9 cellular contexts compared by ENCODE assay signal in the genomic region with DNA sequence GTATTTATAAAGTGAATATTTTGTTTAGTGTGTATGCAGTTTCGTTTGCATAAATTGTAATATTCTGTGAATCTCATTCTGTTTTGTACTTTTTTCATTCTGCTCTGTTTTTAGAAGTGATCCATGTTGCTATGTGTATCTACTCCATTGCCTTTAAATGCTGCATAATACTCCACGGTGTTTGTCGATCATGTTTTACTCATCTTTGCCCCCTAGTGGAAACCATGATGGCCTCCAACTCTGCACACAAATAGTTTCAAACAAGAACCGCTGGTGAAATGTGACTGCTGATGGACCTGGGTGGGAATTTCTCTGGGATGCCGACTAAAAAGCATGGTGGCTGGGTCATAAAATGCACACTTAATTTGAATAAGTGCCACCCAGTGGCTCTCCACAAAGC. TPM values are rescaled to one million over a fixed set of nuclear protein-coding genes. Genes with fewer than 3 reads are reported as not detected.
A peak's percentile ranks its signal among the peaks of the same experiment; 100 is the strongest.
DNase-seq lines count a peak whose midpoint lies in the region; TF ChIP-seq lines count a peak whose summit lies in the region.
"Had no signal": no experiment of that assay in that cellular context is flagged by ENCODE, and none has a peak within 500 bp of the region (broad histone marks: within the 10 kb centered on the region; RNA-seq: fewer than 3 reads in every experiment).

No MANE protein-coding gene starts in this region.

- H3K27ac ChIP-seq in breast epithelium (no peak overlapping the region), smooth muscle cell (ENCODE audit: low read depth) (no peak overlapping the region)
- H3K27ac ChIP-seq: parathyroid adenoma had no signal

- H3K4me2 ChIP-seq in smooth muscle cell: no peak overlapping the region

- H3K27me3 Mint-ChIP-seq in MCF 10A (ENCODE audit: insufficient read depth, unreplicated experiment): peaks cover 86% of the 10 kb centered on the region

- no peaks in the 10 kb centered on the region for H4K20me1 ChIP-seq in smooth muscle cell (ENCODE audit: low read depth)

- intact Hi-C loops in MCF 10A (cut with micrococcal nuclease): loop anchor here (1.0 to 5.0 kb wide), 3 partner anchors 68 to 464 kb away; no protein-coding TSS in a partner anchor
- intact Hi-C loops in breast epithelium (cut with DNase I; ENCODE audit: low total_unique reads): no loop called here

- H2AFZ ChIP-seq in smooth muscle cell (ENCODE audit: low read depth): no peak overlapping the region
- H2AFZ ChIP-seq: parathyroid adenoma had no signal

- CTCF ChIA-PET in MCF 10A (lab: Yijun Ruan, JAX): interaction anchor here (0.7 kb wide), 1 partner anchor 97 kb away, joined by 3 read pairs; no protein-coding TSS in a partner anchor

- no peaks in the 10 kb centered on the region for H3K36me3 ChIP-seq in breast epithelium
- H3K36me3 ChIP-seq in smooth muscle cell (ENCODE audit: low read depth): no peaks in the 10 kb centered on the region

- H3K4me1 Mint-ChIP-seq in MCF 10A (ENCODE audit: insufficient read depth, unreplicated experiment): no peaks in the 10 kb centered on the region

- no peak overlapping the region for H3K9ac ChIP-seq in smooth muscle cell (ENCODE audit: low read depth)
- H3K9ac ChIP-seq: parathyroid adenoma had no signal

- no peak overlapping the region for H3K27ac Mint-ChIP-seq in MCF 10A (ENCODE audit: low read depth, unreplicated experiment)

- WGBS in smooth muscle cell (ENCODE audit: low lambda C conversion rate): 26% methylated on average over 5 of the region's 5 CpGs

- H3K4me3 Mint-ChIP-seq in MCF 10A (ENCODE audit: unreplicated experiment): no peak overlapping the region

- no peak overlapping the region for H3K4me3 ChIP-seq in breast epithelium
- H3K4me3 ChIP-seq in cardiac fibroblast (replicated peaks in 1 of 2; ENCODE audit: low read depth in 2 of 2, low read length in 2 of 2): no peak overlapping the region
- no peak overlapping the region for H3K4me3 ChIP-seq in smooth muscle cell

- no peaks in the 10 kb centered on the region for H3K9me3 Mint-ChIP-seq in MCF 10A (ENCODE audit: unreplicated experiment)

- POLR2A ChIA-PET in MCF 10A (lab: Yijun Ruan, JAX): no interaction called here

- H3K36me3 Mint-ChIP-seq in MCF 10A (ENCODE audit: insufficient read depth, unreplicated experiment): no peaks in the 10 kb centered on the region

- no peaks in the 10 kb centered on the region for H3K4me1 ChIP-seq in breast epithelium
- no peaks in the 10 kb centered on the region for H3K4me1 ChIP-seq in smooth muscle cell (ENCODE audit: low read depth)
- H3K4me1 ChIP-seq: parathyroid adenoma had no signal

- DNase-seq in MCF 10A (ENCODE audit: unreplicated experiment) (peak; percentile 63), breast epithelium (ENCODE audit: low spot score in 2 of 2) (no peak), NCI-H146 treated with DMSO at 0.1 percent for 48 hours (lab: John Stamatoyannopoulos, UW; ENCODE audit: unreplicated experiment) (peak; percentile 12), cardiac fibroblast (ENCODE audit: low read depth in 2 of 2) (peak; percentile 30 to 55), smooth muscle cell (lab: John Stamatoyannopoulos, UW; ENCODE audit: unreplicated experiment) (no peak), middle frontal gyrus (ENCODE audit: extremely low spot score, low spot score) (no peak), dedifferentiated amniotic fluid mesenchymal stem cell (ENCODE audit: extremely low spot score) (no peak), occipital lobe (lab: John Stamatoyannopoulos, UW) (no peak)

- no peak for TF ChIP-seq POLR2A in breast epithelium (IDR thresholded peaks at IDR 0.05)

- BruUV-seq in MCF 10A (replicated peaks; lab: Mats Ljungman, UMichigan): no TSS peak

- peaks cover 0 to 12% of the 10 kb centered on the region in 2 donors for H3K27me3 ChIP-seq in breast epithelium
- H3K27me3 ChIP-seq in smooth muscle cell (ENCODE audit: low read depth): peaks cover 59% of the 10 kb centered on the region

- H3K9me3 ChIP-seq in breast epithelium: no peaks in the 10 kb centered on the region
- H3K9me3 ChIP-seq in smooth muscle cell (replicated peaks; ENCODE audit: low read depth): no peaks in the 10 kb centered on the region

- TF ChIP-seq CTCF in MCF 10A (IDR thresholded peaks at IDR 0.05; ENCODE audit: unreplicated experiment) (peak; percentile 36), breast epithelium (IDR thresholded peaks at IDR 0.05) (peak in 1 of 3 donors; percentile 10), cardiac fibroblast (IDR thresholded peaks at IDR 0.05; ENCODE audit: low read depth, low read length) (peak; percentile 54), smooth muscle cell (IDR thresholded peaks at IDR 0.05; ENCODE audit: borderline replicate concordance, insufficient read depth, poor library complexity, severe bottlenecking) (peak; percentile 54)

- no peaks in the 10 kb centered on the region for H3K79me2 ChIP-seq in smooth muscle cell (ENCODE audit: low read depth)
- H3K79me2 ChIP-seq: parathyroid adenoma had no signal

- no peaks in the 10 kb centered on the region for H3F3A ChIP-seq in smooth muscle cell (ENCODE audit: low read depth)

RNA-seq across cellular contexts. Expression of gene SKOR2, which starts 32.0 kb away (rescaled TPM):
- total RNA-seq in MCF 10A (2022): not detected in 2 replicates
- not detected for total RNA-seq in breast epithelium
- total RNA-seq in smooth muscle cell: not detected in 2 replicates
- not detected in 2 replicates for polyA plus RNA-seq in smooth muscle cell
- not detected for total RNA-seq in occipital lobe

Comparison
In these comparisons a context has a peak if more than half of its experiments do, and no peak if none do; other contexts are left out.
1. DNase-seq: peak in MCF 10A (single experiment), NCI-H146 treated with DMSO at 0.1 percent for 48 hours (single experiment) and cardiac fibroblast (2 of 2); none in breast epithelium (0 of 2), smooth muscle cell (single experiment), middle frontal gyrus (single experiment), dedifferentiated amniotic fluid mesenchymal stem cell (single experiment) and occipital lobe (single experiment).